ENCODE assay signal across 12 cellular contexts in the genomic region with DNA sequence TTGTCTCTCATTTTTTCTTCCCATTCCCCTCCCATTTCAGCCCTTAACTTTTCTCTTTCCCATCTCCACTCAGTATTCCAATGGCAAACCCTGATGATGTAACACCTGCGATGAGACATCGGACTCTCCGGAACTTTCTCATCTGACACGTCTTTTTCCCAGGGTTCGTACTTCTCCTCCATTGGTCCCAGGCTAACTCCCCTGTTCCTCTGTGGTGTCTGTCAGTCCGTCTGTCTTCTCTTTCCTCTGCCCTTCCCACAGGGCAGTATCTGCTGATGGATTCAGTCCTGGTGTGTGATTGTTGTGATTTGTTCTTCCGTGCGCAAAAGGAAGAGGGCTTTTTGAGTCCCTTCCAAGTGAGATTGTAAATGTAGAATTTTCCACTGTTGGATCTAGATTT. TPM values are rescaled to one million over a fixed set of nuclear protein-coding genes. Genes with fewer than 3 reads are reported as not detected.
DNase-seq lines count a peak whose midpoint lies in the region; ATAC-seq and TF ChIP-seq lines count a peak whose summit lies in the region.
"Had no signal": no experiment of that assay in that cellular context is flagged by ENCODE, and none has a peak within 500 bp of the region (broad histone marks: within the 10 kb centered on the region; RNA-seq: fewer than 3 reads in every experiment).

No MANE protein-coding gene starts in this region.

- H3K27ac Mint-ChIP-seq in stimulated activated naive CD8-positive, alpha-beta T cell treated with anti-CD3 and anti-CD28 coated beads, Interleukin-15, Interleukin-2, amounts not matched to agents 100 ng/mL and 50 ng/mL, for 24 hours = peak overlapping the region; percentile 84
- peak overlapping the region; percentile 80 for H3K27ac Mint-ChIP-seq in activated CD8-positive, alpha-beta T cell treated with anti-CD3 and anti-CD28 coated beads, Interleukin-2, amount 10 ng/mL, durations not matched to agents 7 days and 5 days
- H3K27ac Mint-ChIP-seq in endothelial cell (ENCODE audit: unreplicated experiment) = peak overlapping the region; percentile 1

- CTCF ChIA-PET in activated CD8-positive, alpha-beta T cell treated with anti-CD3 and anti-CD28 coated beads, Interleukin-2, amount 10 ng/mL, durations not matched to agents 7 days and 5 days (lab: Charles Lee) = interaction anchor here (0.7 to 3.2 kb wide), 27 partner anchors 15 to 244 kb away, joined by 3 to 52 read pairs (median 5); a partner anchor contains a TSS

- H3K4me1 Mint-ChIP-seq in stimulated activated naive CD8-positive, alpha-beta T cell treated with anti-CD3 and anti-CD28 coated beads, Interleukin-15, Interleukin-2, amounts not matched to agents 100 ng/mL and 50 ng/mL, for 24 hours (ENCODE audit: low read depth) = peaks cover 61% of the 10 kb centered on the region
- H3K4me1 Mint-ChIP-seq in activated CD8-positive, alpha-beta T cell treated with anti-CD3 and anti-CD28 coated beads, Interleukin-2, amount 10 ng/mL, durations not matched to agents 7 days and 5 days (ENCODE audit: low read depth) = peaks cover 52% of the 10 kb centered on the region
- H3K4me1 Mint-ChIP-seq in endothelial cell (ENCODE audit: unreplicated experiment) = peaks cover 31% of the 10 kb centered on the region

- H3K27me3 Mint-ChIP-seq in stimulated activated naive CD8-positive, alpha-beta T cell treated with anti-CD3 and anti-CD28 coated beads, Interleukin-15, Interleukin-2, amounts not matched to agents 100 ng/mL and 50 ng/mL, for 24 hours = no peaks in the 10 kb centered on the region
- H3K27me3 Mint-ChIP-seq in activated CD8-positive, alpha-beta T cell treated with anti-CD3 and anti-CD28 coated beads, Interleukin-2, amount 10 ng/mL, durations not matched to agents 7 days and 5 days (ENCODE audit: low read depth) = no peaks in the 10 kb centered on the region
- H3K27me3 Mint-ChIP-seq in endothelial cell (ENCODE audit: unreplicated experiment) = peaks cover 6% of the 10 kb centered on the region

- no peaks in the 10 kb centered on the region for H3K9me3 Mint-ChIP-seq in stimulated activated naive CD8-positive, alpha-beta T cell treated with anti-CD3 and anti-CD28 coated beads, Interleukin-15, Interleukin-2, amounts not matched to agents 100 ng/mL and 50 ng/mL, for 24 hours
- peaks cover 1% of the 10 kb centered on the region for H3K9me3 Mint-ChIP-seq in activated CD8-positive, alpha-beta T cell treated with anti-CD3 and anti-CD28 coated beads, Interleukin-2, amount 10 ng/mL, durations not matched to agents 7 days and 5 days (ENCODE audit: insufficient read depth)
- no peaks in the 10 kb centered on the region for H3K9me3 Mint-ChIP-seq in endothelial cell (ENCODE audit: unreplicated experiment)
- H3K9me3 Mint-ChIP-seq: mesothelial cell of epicardium had no signal

- no peak for DNase-seq in stimulated activated naive CD8-positive, alpha-beta T cell treated with anti-CD3 and anti-CD28 coated beads, Interleukin-15, Interleukin-2, amounts not matched to agents 100 U/mL and 50 U/mL, for 24 hours
- DNase-seq in activated CD8-positive, alpha-beta T cell treated with anti-CD3 and anti-CD28 coated beads, Interleukin-2, amount 10 ng/mL, durations not matched to agents 7 days and 5 days = no peak
- no peak for DNase-seq in endothelial cell (ENCODE audit: low spot score)
- no peak for DNase-seq in activated gamma-delta T cell (lab: John Stamatoyannopoulos, UW)
- DNase-seq in AML-193 (lab: John Stamatoyannopoulos, UW) = no peak
- DNase-seq: NCI-H748 treated with DMSO at 0.1 percent for 48 hours, uterus had no signal

- POLR2A ChIA-PET in activated CD8-positive, alpha-beta T cell treated with anti-CD3 and anti-CD28 coated beads, Interleukin-2, amount 10 ng/mL, durations not matched to agents 7 days and 5 days (lab: Charles Lee) = interaction anchor here (1.4 to 1.7 kb wide), 3 partner anchors 94 to 180 kb away, joined by 3 to 11 read pairs (median 6); no protein-coding TSS in a partner anchor

- ATAC-seq in stimulated activated naive CD8-positive, alpha-beta T cell treated with anti-CD3 and anti-CD28 coated beads, Interleukin-15, Interleukin-2, amounts not matched to agents 100 U/mL and 50 U/mL, for 24 hours = no peak
- no peak for ATAC-seq in activated CD8-positive, alpha-beta T cell treated with anti-CD3 and anti-CD28 coated beads, Interleukin-2, amount 10 ng/mL, durations not matched to agents 7 days and 5 days
- ATAC-seq in HG03469 (IDR thresholded peaks at IDR 0.05; ENCODE audit: unreplicated experiment) (no peak), GM19455 (IDR thresholded peaks at IDR 0.05; ENCODE audit: unreplicated experiment) (no peak)

- no peak for TF ChIP-seq CTCF in endothelial cell (IDR thresholded peaks at IDR 0.05; ENCODE audit: unreplicated experiment)

- peaks cover 7% of the 10 kb centered on the region for H3K36me3 Mint-ChIP-seq in stimulated activated naive CD8-positive, alpha-beta T cell treated with anti-CD3 and anti-CD28 coated beads, Interleukin-15, Interleukin-2, amounts not matched to agents 100 ng/mL and 50 ng/mL, for 24 hours (ENCODE audit: low read depth)
- peaks cover 2% of the 10 kb centered on the region for H3K36me3 Mint-ChIP-seq in activated CD8-positive, alpha-beta T cell treated with anti-CD3 and anti-CD28 coated beads, Interleukin-2, amount 10 ng/mL, durations not matched to agents 7 days and 5 days (ENCODE audit: low read depth)
- H3K36me3 Mint-ChIP-seq in endothelial cell (ENCODE audit: low read depth, unreplicated experiment) = peaks cover 27% of the 10 kb centered on the region

- H3K4me3 Mint-ChIP-seq in stimulated activated naive CD8-positive, alpha-beta T cell treated with anti-CD3 and anti-CD28 coated beads, Interleukin-15, Interleukin-2, amounts not matched to agents 100 ng/mL and 50 ng/mL, for 24 hours = peak overlapping the region; percentile 21
- H3K4me3 Mint-ChIP-seq in activated CD8-positive, alpha-beta T cell treated with anti-CD3 and anti-CD28 coated beads, Interleukin-2, amount 10 ng/mL, durations not matched to agents 7 days and 5 days = no peak overlapping the region
- no peak overlapping the region for H3K4me3 Mint-ChIP-seq in endothelial cell (ENCODE audit: unreplicated experiment)
- H3K4me3 Mint-ChIP-seq: mesothelial cell of epicardium had no signal

RNA-seq across cellular contexts. Expression of a gene that starts 27.7 kb away (rescaled TPM):
- not detected for total RNA-seq in activated CD8-positive, alpha-beta T cell treated with anti-CD3 and anti-CD28 coated beads, Interleukin-2, amount 10 ng/mL, durations not matched to agents 7 days and 5 days
- total RNA-seq in endothelial cell (ENCODE audit: unreplicated experiment) = 79.8 TPM
- total RNA-seq: T-helper 1 cell treated with Interleukin-12 subunit alpha and Interleukin-12 subunit beta and Interleukin-4 antibody, amounts not matched to agents 30 ng/mL and 1 ng/mL, for 36 hours had no signal

Comparison
In these comparisons a context has a peak if more than half of its experiments do, and no peak if none do; other contexts are left out.
1. H3K27ac Mint-ChIP-seq: peak in every context shown above with its lines; median percentile 84 in stimulated activated naive CD8-positive, alpha-beta T cell treated with anti-CD3 and anti-CD28 coated beads, Interleukin-15, Interleukin-2, amounts not matched to agents 100 ng/mL and 50 ng/mL, for 24 hours; 80 in activated CD8-positive, alpha-beta T cell treated with anti-CD3 and anti-CD28 coated beads, Interleukin-2, amount 10 ng/mL, durations not matched to agents 7 days and 5 days; 1 in endothelial cell.
2. RNA of a gene that starts 27.7 kb away (total RNA-seq): 79.8 TPM in endothelial cell (single experiment); not detected in activated CD8-positive, alpha-beta T cell treated with anti-CD3 and anti-CD28 coated beads, Interleukin-2, amount 10 ng/mL, durations not matched to agents 7 days and 5 days; every median in the first group is over 10 times any median in the second.